Comparison of ENCODE assay signal across 11 cellular contexts in the genomic region with DNA sequence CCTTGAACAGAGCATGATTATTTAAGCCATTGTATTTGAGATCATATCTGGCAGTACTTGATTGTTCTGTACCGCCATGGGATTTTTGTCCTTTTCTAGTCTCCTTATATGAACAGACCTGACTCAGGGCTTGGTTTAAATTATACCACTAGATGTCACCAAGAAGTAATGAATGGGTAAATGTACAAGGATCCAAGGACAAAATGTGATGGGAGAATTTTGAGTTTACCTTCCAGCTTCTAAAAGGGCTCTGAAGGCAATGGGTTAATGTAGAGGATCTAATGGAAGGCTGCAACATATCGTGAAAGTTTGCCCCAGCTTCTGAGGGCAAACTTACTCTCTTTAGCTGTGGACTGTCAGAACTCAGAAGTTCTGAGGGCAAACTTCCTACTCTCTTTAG. TPM values are rescaled to one million over a fixed set of nuclear protein-coding genes. Genes with fewer than 3 reads are reported as not detected.
DNase-seq lines count a peak whose midpoint lies in the region; ATAC-seq and TF ChIP-seq lines count a peak whose summit lies in the region.
"Had no signal": no experiment of that assay in that cellular context is flagged by ENCODE, and none has a peak within 500 bp of the region (broad histone marks: within the 10 kb centered on the region; RNA-seq: fewer than 3 reads in every experiment).

No MANE protein-coding gene starts in this region.

- 36 to 57% methylated on average over 2 of the region's 2 CpGs for WGBS in esophagus squamous epithelium, 2 donors
- 35 to 38% methylated on average over 2 of the region's 2 CpGs for WGBS in upper lobe of left lung, 2 donors

- in situ Hi-C loops in astrocyte of the cerebellum (cut with HindIII; ENCODE audit: low sequenced_read_pairs), result no loop called here

- peaks cover 0 to 80% (median 19%) of the 10 kb centered on the region in 3 donors for H3K36me3 ChIP-seq in esophagus squamous epithelium
- peaks cover 0 to 35% (median 0%) of the 10 kb centered on the region in 4 donors for H3K36me3 ChIP-seq in upper lobe of left lung

- TF ChIP-seq EP300 in upper lobe of left lung (IDR thresholded peaks at IDR 0.05), result no peak

- TF ChIP-seq POLR2A in esophagus squamous epithelium (IDR thresholded peaks at IDR 0.05), result no peak
- no peak for TF ChIP-seq POLR2A in upper lobe of left lung (IDR thresholded peaks at IDR 0.05)

- H3K9me3 ChIP-seq in esophagus squamous epithelium (no peaks in the 10 kb centered on the region), upper lobe of left lung (no peaks in the 10 kb centered on the region)
- H3K9me3 ChIP-seq: adrenal gland had no signal

- no peaks in the 10 kb centered on the region for H3K4me1 ChIP-seq in esophagus squamous epithelium
- H3K4me1 ChIP-seq in upper lobe of left lung, result peaks cover 14 to 32% (median 20%) of the 10 kb centered on the region in 4 donors

- peak; percentile 35; the same call in 1 of the 2 replicates for TF ChIP-seq CTCF in AG10803 (conservative IDR thresholded peaks at IDR 0.05; ENCODE audit: low read length)
- TF ChIP-seq CTCF in astrocyte of the cerebellum (IDR thresholded peaks at IDR 0.05; ENCODE audit: low read depth, low read length, missing control alignments), result peak; percentile 25
- peak in 2 of 6 experiments; percentile 8 to 24 for TF ChIP-seq CTCF in esophagus squamous epithelium (IDR thresholded peaks at IDR 0.05)
- peak in 3 of 6 experiments; percentile 10 to 22 (median 16) for TF ChIP-seq CTCF in upper lobe of left lung (IDR thresholded peaks at IDR 0.05)

- H3K4me3 ChIP-seq in AG10803 (ENCODE audit: low read length) (no peak overlapping the region), astrocyte of the cerebellum (ENCODE audit: low read depth, low read length) (no peak overlapping the region), esophagus squamous epithelium (no peak overlapping the region), upper lobe of left lung (no peak overlapping the region)
- H3K4me3 ChIP-seq: adrenal gland, lung had no signal

- peak; percentile 17 for DNase-seq in AG10803 (ENCODE audit: low read depth)
- DNase-seq in LHCN-M2 (ENCODE audit: low read depth), result peak; percentile 24
- DNase-seq in astrocyte of the cerebellum (ENCODE audit: low read depth), result peak; percentile 11
- peak; percentile 56 for DNase-seq in inferior parietal cortex (ENCODE audit: extremely low spot score)
- DNase-seq in esophagus squamous epithelium (lab: John Stamatoyannopoulos, UW), result no peak
- DNase-seq in upper lobe of left lung, result no peak
- no peak for DNase-seq in NCI-H1048 (lab: John Stamatoyannopoulos, UW)
- DNase-seq in NCI-H2029 treated with DMSO at 0.1 percent for 48 hours (lab: John Stamatoyannopoulos, UW), result no peak
- DNase-seq: adrenal gland; stimulated activated CD4-positive, alpha-beta T cell treated with anti-CD3 and anti-CD28 coated beads, Interleukin-2, amount 100 ng/mL, for 48 hours had no signal

- no peaks in the 10 kb centered on the region for H3K27me3 ChIP-seq in esophagus squamous epithelium
- H3K27me3 ChIP-seq in upper lobe of left lung, result no peaks in the 10 kb centered on the region
- H3K27me3 ChIP-seq: adrenal gland had no signal

- H3K27ac ChIP-seq in esophagus squamous epithelium, result no peak overlapping the region
- H3K27ac ChIP-seq in upper lobe of left lung, result peak overlapping the region in 2 of 4 donors; percentile 26 to 30
- H3K27ac ChIP-seq: adrenal gland had no signal

- no peak for ATAC-seq in upper lobe of left lung (ENCODE audit: low FRiP score in 2 of 2)

- intact Hi-C loops in esophagus squamous epithelium (cut with DNase I), result no loop called here

RNA-seq across cellular contexts. Expression of gene RNF8, which starts 12.0 kb away (rescaled TPM):
- total RNA-seq in LHCN-M2 (2014; rRNA removed) (16.6 and 23.6 TPM in 2 replicates), esophagus squamous epithelium (10 to 100 TPM; 17.2 to 24.0 (median 19.7) TPM), upper lobe of left lung (10 to 100 TPM; 14.7 to 32.3 (median 17.1) TPM)
- 12.8 TPM for polyA plus RNA-seq in LHCN-M2 (2012)

Comparison
In these comparisons a context has a peak if more than half of its experiments do, and no peak if none do; other contexts are left out.
1. DNase-seq: peak in AG10803 (single experiment), LHCN-M2 (single experiment), astrocyte of the cerebellum (single experiment) and inferior parietal cortex (single experiment); none in esophagus squamous epithelium (single experiment), upper lobe of left lung (0 of 2), NCI-H1048 (single experiment) and NCI-H2029 treated with DMSO at 0.1 percent for 48 hours (single experiment).